Comparison of ENCODE assay signal across 1 cellular context in the genomic region with DNA sequence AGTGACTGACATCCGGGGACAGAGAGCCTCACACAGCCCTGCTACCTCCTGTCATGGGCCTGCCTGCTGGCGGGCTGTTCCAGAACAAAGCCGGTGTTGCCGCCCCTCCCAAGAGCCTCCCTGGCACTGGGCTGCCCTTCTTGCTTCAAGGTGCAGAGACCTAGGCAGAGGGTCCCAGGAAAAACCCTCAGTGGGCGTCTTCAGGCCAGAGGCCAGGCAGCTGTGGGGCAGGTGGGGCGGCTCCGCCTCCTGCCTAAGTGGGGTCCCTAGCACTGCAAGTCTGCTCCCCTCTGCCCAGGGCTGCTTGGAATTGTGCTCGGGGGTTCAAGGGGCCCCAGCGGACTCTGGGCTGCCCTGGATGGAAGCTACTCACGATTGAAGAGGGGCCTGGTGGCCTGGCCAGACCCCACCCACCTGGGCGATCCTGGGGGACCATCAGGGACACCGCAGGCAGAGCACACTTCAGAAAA.
TF ChIP-seq lines count a peak whose summit lies in the region.

No MANE protein-coding gene starts in this region.

TF ChIP-seq in K562, 482 proteins besides CTCF, POLR2A, EP300 and RAD21:
- TF ChIP-seq MYC (IDR thresholded peaks at IDR 0.05; ENCODE audit: low read depth, low read length) (no peak), MYC (CRISPR knock-in tag; IDR thresholded peaks at IDR 0.05; ENCODE audit: borderline replicate concordance, low read depth) (0 out of 2 replicates have a peak, but pooled peaks have one; percentile 17), PHB (CRISPR knock-in tag; IDR thresholded peaks at IDR 0.05) (0 out of 2 replicates have a peak, but pooled peaks have one; percentile 33), PPARD (CRISPR knock-in tag; IDR thresholded peaks at IDR 0.05) (peak; percentile 18; the same call in 1 of the 2 replicates), POLR2G (IDR thresholded peaks at IDR 0.05; ENCODE audit: low read depth, low read length) (peak; percentile 66), WHSC1 (IDR thresholded peaks at IDR 0.05; ENCODE audit: low read length) (peak; percentile 21), ZBTB1 (CRISPR knock-in tag; IDR thresholded peaks at IDR 0.05; ENCODE audit: borderline replicate concordance, low read depth) (no peak), ZNF764 (CRISPR knock-in tag; IDR thresholded peaks at IDR 0.05; ENCODE audit: low read depth) (no peak), ZBTB7A (IDR thresholded peaks at IDR 0.05; ENCODE audit: borderline replicate concordance, control insufficient read depth, low read depth, low read length) (peak; percentile 10; the same call in 1 of the 2 replicates), PHF8 (IDR thresholded peaks at IDR 0.05; ENCODE audit: borderline replicate concordance, low read length) (0 out of 2 replicates have a peak, but pooled peaks have one; percentile 7)
- TF ChIP-seq, protein P1, sequence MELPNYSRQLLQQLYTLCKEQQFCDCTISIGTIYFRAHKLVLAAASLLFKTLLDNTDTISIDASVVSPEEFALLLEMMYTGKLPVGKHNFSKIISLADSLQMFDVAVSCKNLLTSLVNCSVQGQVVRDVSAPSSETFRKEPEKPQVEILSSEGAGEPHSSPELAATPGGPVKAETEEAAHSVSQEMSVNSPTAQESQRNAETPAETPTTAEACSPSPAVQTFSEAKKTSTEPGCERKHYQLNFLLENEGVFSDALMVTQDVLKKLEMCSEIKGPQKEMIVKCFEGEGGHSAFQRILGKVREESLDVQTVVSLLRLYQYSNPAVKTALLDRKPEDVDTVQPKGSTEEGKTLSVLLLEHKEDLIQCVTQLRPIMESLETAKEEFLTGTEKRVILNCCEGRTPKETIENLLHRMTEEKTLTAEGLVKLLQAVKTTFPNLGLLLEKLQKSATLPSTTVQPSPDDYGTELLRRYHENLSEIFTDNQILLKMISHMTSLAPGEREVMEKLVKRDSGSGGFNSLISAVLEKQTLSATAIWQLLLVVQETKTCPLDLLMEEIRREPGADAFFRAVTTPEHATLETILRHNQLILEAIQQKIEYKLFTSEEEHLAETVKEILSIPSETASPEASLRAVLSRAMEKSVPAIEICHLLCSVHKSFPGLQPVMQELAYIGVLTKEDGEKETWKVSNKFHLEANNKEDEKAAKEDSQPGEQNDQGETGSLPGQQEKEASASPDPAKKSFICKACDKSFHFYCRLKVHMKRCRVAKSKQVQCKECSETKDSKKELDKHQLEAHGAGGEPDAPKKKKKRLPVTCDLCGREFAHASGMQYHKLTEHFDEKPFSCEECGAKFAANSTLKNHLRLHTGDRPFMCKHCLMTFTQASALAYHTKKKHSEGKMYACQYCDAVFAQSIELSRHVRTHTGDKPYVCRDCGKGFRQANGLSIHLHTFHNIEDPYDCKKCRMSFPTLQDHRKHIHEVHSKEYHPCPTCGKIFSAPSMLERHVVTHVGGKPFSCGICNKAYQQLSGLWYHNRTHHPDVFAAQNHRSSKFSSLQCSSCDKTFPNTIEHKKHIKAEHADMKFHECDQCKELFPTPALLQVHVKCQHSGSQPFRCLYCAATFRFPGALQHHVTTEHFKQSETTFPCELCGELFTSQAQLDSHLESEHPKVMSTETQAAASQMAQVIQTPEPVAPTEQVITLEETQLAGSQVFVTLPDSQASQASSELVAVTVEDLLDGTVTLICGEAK (IDR thresholded peaks at IDR 0.05): no peak
- TF ChIP-seq, protein P1 (CRISPR knock-in tag; IDR thresholded peaks at IDR 0.05): 0 out of 2 replicates have a peak, but pooled peaks have one; percentile 6
